ENCODE assay signal across 11 cellular contexts in genomic region chr4:185227131-185227551, GRCh38. TPM values are rescaled to one million over a fixed set of nuclear protein-coding genes. Genes with fewer than 3 reads are reported as not detected.
DNase-seq lines count a peak whose midpoint lies in the region; ATAC-seq, FAIRE-seq and TF ChIP-seq lines count a peak whose summit lies in the region.
"Had no signal": no experiment of that assay in that cellular context is flagged by ENCODE, and none has a peak within 500 bp of the region (broad histone marks: within the 10 kb centered on the region; RNA-seq: fewer than 3 reads in every experiment).

No MANE protein-coding gene starts in this region.

- H3K36me3 Mint-ChIP-seq in WTC11: no peaks in the 10 kb centered on the region

- H3K9me3 Mint-ChIP-seq in WTC11: no peaks in the 10 kb centered on the region
- H3K9me3 Mint-ChIP-seq: central memory CD8-positive, alpha-beta T cell had no signal

- peak; percentile 52 for FAIRE-seq in GM12891 (lab: Jason Lieb, UNC)

- H3K9me3 ChIP-seq in heart left ventricle (no peaks in the 10 kb centered on the region), psoas muscle (no peaks in the 10 kb centered on the region), uterus (no peaks in the 10 kb centered on the region)

- POLR2A ChIA-PET in WTC11 (lab: Charles Lee): no interaction called here

- ATAC-seq in WTC11 (peak; percentile 72), heart left ventricle (peak; percentile 60 to 75 (median 66)), psoas muscle (peak; percentile 47 to 78 (median 68)), GM21717 (IDR thresholded peaks at IDR 0.05; ENCODE audit: unreplicated experiment) (no peak)

- no peaks in the 10 kb centered on the region for H3K4me1 Mint-ChIP-seq in WTC11

- H3K27ac ChIP-seq in heart left ventricle (peak overlapping the region in 2 of 12 donors; percentile 13 to 63), psoas muscle (no peak overlapping the region), uterus (peak overlapping the region in 1 of 2 donors; percentile 0)

- CTCF ChIA-PET in WTC11 (lab: Charles Lee): interaction anchor here (1.0 to 1.4 kb wide), 3 partner anchors 10 to 230 kb away, joined by 3 to 6 read pairs (median 3); no protein-coding TSS in a partner anchor

- WGBS in heart left ventricle, 4 donors: 34 to 45% (median 39%) methylated on average over 4 of the region's 4 CpGs
- WGBS in psoas muscle, 3 donors: 27 to 38% (median 28%) methylated on average over 4 of the region's 4 CpGs

- H3K4me3 ChIP-seq in heart left ventricle (no peak overlapping the region), psoas muscle (no peak overlapping the region), uterus (no peak overlapping the region)

- intact Hi-C loops in heart left ventricle (cut with DNase I) (no loop called here), psoas muscle (cut with DNase I) (no loop called here), uterus (cut with DNase I; ENCODE audit: low total_unique reads) (no loop called here)

- no peaks in the 10 kb centered on the region for H3K27me3 Mint-ChIP-seq in WTC11 (ENCODE audit: low read depth)
- H3K27me3 Mint-ChIP-seq: central memory CD8-positive, alpha-beta T cell had no signal

- no peak for TF ChIP-seq CTCF in WTC11 (IDR thresholded peaks at IDR 0.05)
- TF ChIP-seq CTCF in heart left ventricle (IDR thresholded peaks at IDR 0.05): peak in 3 of 12 donors; percentile 12 to 18 (median 14)
- TF ChIP-seq CTCF in psoas muscle (IDR thresholded peaks at IDR 0.05): no peak
- no peak for TF ChIP-seq CTCF in uterus (IDR thresholded peaks at IDR 0.05)

- peaks cover 0 to 18% (median 1%) of the 10 kb centered on the region in 12 donors for H3K4me1 ChIP-seq in heart left ventricle
- peaks cover 8% of the 10 kb centered on the region for H3K4me1 ChIP-seq in psoas muscle
- no peaks in the 10 kb centered on the region for H3K4me1 ChIP-seq in uterus

- H3K27me3 ChIP-seq in heart left ventricle (no peaks in the 10 kb centered on the region), psoas muscle (ENCODE audit: insufficient read depth in 3 of 3, low read length in 2 of 3) (no peaks in the 10 kb centered on the region), uterus (no peaks in the 10 kb centered on the region)

- H3K4me3 Mint-ChIP-seq in WTC11: no peak overlapping the region
- H3K4me3 Mint-ChIP-seq: central memory CD8-positive, alpha-beta T cell had no signal

- DNase-seq in GM12891 (ENCODE audit: insufficient read length, low spot score) (no peak), WTC11 (ENCODE audit: low spot score) (no peak), heart left ventricle (no peak), psoas muscle (no peak), uterus (no peak), NCI-H2196 treated with DMSO at 0.1 percent for 48 hours (lab: John Stamatoyannopoulos, UW; ENCODE audit: unreplicated experiment) (no peak)
- DNase-seq in activated CD4-positive, alpha-beta T cell treated with anti-CD3 and anti-CD28 coated beads for 48 hours: no peak
- DNase-seq: activated CD8-positive, alpha-beta memory T cell treated with anti-CD3 and anti-CD28 coated beads, Interleukin-2, amount 50 U/mL, for 48 hours; NCI-H1436 had no signal

- no peaks in the 10 kb centered on the region for H3K36me3 ChIP-seq in heart left ventricle
- H3K36me3 ChIP-seq in psoas muscle (ENCODE audit: insufficient read depth in 1 of 2, low read depth in 1 of 2): no peaks in the 10 kb centered on the region
- H3K36me3 ChIP-seq in uterus: no peaks in the 10 kb centered on the region

- H3K27ac Mint-ChIP-seq in WTC11: no peak overlapping the region

- TF ChIP-seq POLR2A in GM12891 (IDR thresholded peaks at IDR 0.05; ENCODE audit: low read depth, low read length): no peak
- TF ChIP-seq POLR2A in heart left ventricle (IDR thresholded peaks at IDR 0.05): no peak
- TF ChIP-seq POLR2A in uterus (IDR thresholded peaks at IDR 0.05): no peak

TF ChIP-seq in GM12891, 5 proteins besides CTCF, POLR2A, EP300 and RAD21:
- no peak for TF ChIP-seq TAF1 (IDR thresholded peaks at IDR 0.05; ENCODE audit: low read depth, low read length)
- TF ChIP-seq POU2F2 (IDR thresholded peaks at IDR 0.05; ENCODE audit: low read depth, low read length): no peak
- TF ChIP-seq POLR2AphosphoS5 (IDR thresholded peaks at IDR 0.05; ENCODE audit: low read depth, low read length): no peak
- no peak for TF ChIP-seq SPI1 (IDR thresholded peaks at IDR 0.05; ENCODE audit: low read depth, low read length)
- no peak for TF ChIP-seq PAX5 (IDR thresholded peaks at IDR 0.05; ENCODE audit: insufficient read depth, low read length, severe bottlenecking)
TF ChIP-seq in GM12891: peak in this region for 0.

TF ChIP-seq in WTC11, 78 proteins besides CTCF, POLR2A, EP300 and RAD21:
- TF ChIP-seq ZNF396 (CRISPR knock-in tag; IDR thresholded peaks at IDR 0.05; ENCODE audit: borderline replicate concordance): no peak

RNA-seq across cellular contexts. Expression of gene SNX25, which starts 17.7 kb away (rescaled TPM):
- polyA plus RNA-seq in GM12891 (2012; ENCODE audit: low read depth, missing spikeins): 63.7 TPM
- total RNA-seq in WTC11 (2021): 16.9 to 20.9 TPM (median 19.1 TPM) in 3 replicates
- total RNA-seq in heart left ventricle: 10 to 100 TPM in 5 of 9 donors, 1 to 10 TPM in 4; 7.5 to 12.4 (median 10.7) TPM
- polyA plus RNA-seq in heart left ventricle: 10 to 100 TPM in 1 of 2 donors, 1 to 10 TPM in 1; 3.1 to 10.1 TPM
- 10 to 100 TPM in 2 of 4 donors, 1 to 10 TPM in 2; 9.1 to 12.0 (median 10.3) TPM for total RNA-seq in psoas muscle
- polyA plus RNA-seq in psoas muscle: 10 to 100 TPM in 1 of 3 donors, 1 to 10 TPM in 2; 5.3 to 13.0 (median 6.1) TPM
- 100 to 1,000 TPM in 1 of 4 donors, 10 to 100 TPM in 2, 1 to 10 TPM in 1; 7.1 to 113 (median 20.9) TPM for total RNA-seq in uterus

RNA-seq across cellular contexts. Expression of gene CFAP97, which starts 23.3 kb away (rescaled TPM):
- polyA plus RNA-seq in GM12891 (2012; ENCODE audit: low read depth, missing spikeins): 17.8 TPM
- 35.2 to 40.3 TPM (median 36.1 TPM) in 3 replicates for total RNA-seq in WTC11 (2021)
- 10 to 100 TPM in 8 of 9 donors, 1 to 10 TPM in 1; 9.7 to 22.7 (median 14.5) TPM for total RNA-seq in heart left ventricle
- polyA plus RNA-seq in heart left ventricle: 1 to 10 TPM; 2.0 to 7.5 TPM
- 10 to 100 TPM; 10.1 to 20.3 (median 11.3) TPM for total RNA-seq in psoas muscle
- polyA plus RNA-seq in psoas muscle: 1 to 10 TPM; 3.0 to 7.7 (median 7.5) TPM
- 10 to 100 TPM; 20.9 to 63.1 (median 42.0) TPM for total RNA-seq in uterus
